Comparison of ENCODE assay signal across 25 cellular contexts in genomic region chr6:168145747-168146596, GRCh38.
DNase-seq lines count a peak whose midpoint lies in the region; ATAC-seq and TF ChIP-seq lines count a peak whose summit lies in the region.
"Had no signal": no experiment of that assay in that cellular context is flagged by ENCODE, and none has a peak within 500 bp of the region (broad histone marks: within the 10 kb centered on the region; RNA-seq: fewer than 3 reads in every experiment).

No MANE protein-coding gene starts in this region.

- H3K27me3 Mint-ChIP-seq in endodermal cell (ENCODE audit: insufficient read depth): peaks cover 52% of the 10 kb centered on the region
- peaks cover 30% of the 10 kb centered on the region for H3K27me3 Mint-ChIP-seq in activated T-helper 17 cell treated with anti-CD3 and anti-CD28 coated beads, Interleukin-2, amount 50 U/mL, for 72 hours

- no peak for TF ChIP-seq EP300 in sigmoid colon (IDR thresholded peaks at IDR 0.05)

- H3K9me3 ChIP-seq in HEK293 (ENCODE audit: control insufficient read depth, insufficient read depth, low read depth, low read length): no peaks in the 10 kb centered on the region
- peaks cover 5% of the 10 kb centered on the region for H3K9me3 ChIP-seq in endodermal cell (ENCODE audit: control insufficient read depth, low read length)
- H3K9me3 ChIP-seq in sigmoid colon: no peaks in the 10 kb centered on the region
- no peaks in the 10 kb centered on the region for H3K9me3 ChIP-seq in osteoblast (ENCODE audit: low read depth, low read length)
- H3K9me3 ChIP-seq: ovary had no signal

- no peak overlapping the region for H3K27ac Mint-ChIP-seq in endodermal cell
- no peak overlapping the region for H3K27ac Mint-ChIP-seq in activated T-helper 17 cell treated with anti-CD3 and anti-CD28 coated beads, Interleukin-2, amount 50 U/mL, for 72 hours
- H3K27ac Mint-ChIP-seq: activated naive CD8-positive, alpha-beta T cell; effector memory CD8-positive, alpha-beta T cell; stimulated activated naive B cell treated with anti-CD40 and anti-IgM and Interleukin-4, amounts not matched to agents 10 μg/mL and 1 μg/mL and 100 μg/mL, for 72 hours had no signal

- intact Hi-C loops in sigmoid colon (cut with DNase I): no loop called here

- H3K27ac ChIP-seq in HEK293 (ENCODE audit: extremely low read depth, low read depth, low read length) (peak overlapping the region; percentile 78), endodermal cell (ENCODE audit: low read depth, low read length) (no peak overlapping the region), sigmoid colon (no peak overlapping the region), osteoblast (ENCODE audit: low read depth, low read length) (no peak overlapping the region)
- H3K27ac ChIP-seq: C4-2B, GM23248, ovary, PC-9, SK-N-MC, skin epidermis had no signal

- no peaks in the 10 kb centered on the region for H4K20me1 ChIP-seq in osteoblast (ENCODE audit: insufficient read depth, low read length)

- no peak overlapping the region for H2AFZ ChIP-seq in osteoblast (ENCODE audit: low read length)
- H2AFZ ChIP-seq: GM23248, PC-9 had no signal

- H3K4me3 Mint-ChIP-seq in endodermal cell: no peak overlapping the region
- H3K4me3 Mint-ChIP-seq in activated T-helper 17 cell treated with anti-CD3 and anti-CD28 coated beads, Interleukin-2, amount 50 U/mL, for 72 hours: no peak overlapping the region
- H3K4me3 Mint-ChIP-seq: activated naive CD8-positive, alpha-beta T cell; effector memory CD8-positive, alpha-beta T cell; nephron; stimulated activated naive B cell treated with anti-CD40 and anti-IgM and Interleukin-4, amounts not matched to agents 10 μg/mL and 1 μg/mL and 100 μg/mL, for 72 hours had no signal

- H3K36me3 ChIP-seq in HEK293 (ENCODE audit: control insufficient read depth in 2 of 2, insufficient read depth in 1 of 2, low read length in 2 of 2): no peaks in the 10 kb centered on the region
- no peaks in the 10 kb centered on the region for H3K36me3 ChIP-seq in endodermal cell (ENCODE audit: control insufficient read depth, insufficient read depth, low read length)
- H3K36me3 ChIP-seq in sigmoid colon: no peaks in the 10 kb centered on the region
- H3K36me3 ChIP-seq in osteoblast (ENCODE audit: insufficient read depth, low read length): no peaks in the 10 kb centered on the region
- H3K36me3 ChIP-seq: ovary had no signal

- H3K36me3 Mint-ChIP-seq in endodermal cell (ENCODE audit: low read depth): no peaks in the 10 kb centered on the region
- H3K36me3 Mint-ChIP-seq in activated T-helper 17 cell treated with anti-CD3 and anti-CD28 coated beads, Interleukin-2, amount 50 U/mL, for 72 hours (ENCODE audit: low read depth): no peaks in the 10 kb centered on the region
- H3K36me3 Mint-ChIP-seq: activated naive CD8-positive, alpha-beta T cell; stimulated activated naive B cell treated with anti-CD40 and anti-IgM and Interleukin-4, amounts not matched to agents 10 μg/mL and 1 μg/mL and 100 μg/mL, for 72 hours had no signal

- TF ChIP-seq POLR2A in sigmoid colon (IDR thresholded peaks at IDR 0.05): no peak

- H3K4me1 Mint-ChIP-seq in endodermal cell: peaks cover 18% of the 10 kb centered on the region
- H3K4me1 Mint-ChIP-seq in activated T-helper 17 cell treated with anti-CD3 and anti-CD28 coated beads, Interleukin-2, amount 50 U/mL, for 72 hours: no peaks in the 10 kb centered on the region
- H3K4me1 Mint-ChIP-seq: stimulated activated naive B cell treated with anti-CD40 and anti-IgM and Interleukin-4, amounts not matched to agents 10 μg/mL and 1 μg/mL and 100 μg/mL, for 72 hours had no signal

- H3K4me1 ChIP-seq in HEK293 (ENCODE audit: control insufficient read depth, insufficient read depth, low read length): peaks cover 13% of the 10 kb centered on the region; the same call in 1 of the 2 replicates
- H3K4me1 ChIP-seq in endodermal cell (ENCODE audit: control insufficient read depth, insufficient read depth, low read length): peaks cover 13% of the 10 kb centered on the region
- peaks cover 0 to 5% (median 2%) of the 10 kb centered on the region in 4 donors for H3K4me1 ChIP-seq in sigmoid colon
- no peaks in the 10 kb centered on the region for H3K4me1 ChIP-seq in osteoblast (ENCODE audit: insufficient read depth, low read length)

- H3K79me2 ChIP-seq in osteoblast (ENCODE audit: insufficient read depth, low read length): no peaks in the 10 kb centered on the region

- H3K9ac ChIP-seq in endodermal cell (ENCODE audit: extremely low read depth, low read length, poor library complexity, severe bottlenecking): no peak overlapping the region
- H3K9ac ChIP-seq: GM23248 had no signal

- TF ChIP-seq CTCF in HEK293 (tag by site-specific recombination; IDR thresholded peaks at IDR 0.05): no peak
- no peak for TF ChIP-seq CTCF in endodermal cell (conservative IDR thresholded peaks at IDR 0.05)
- no peak for TF ChIP-seq CTCF in sigmoid colon (IDR thresholded peaks at IDR 0.05)
- no peak for TF ChIP-seq CTCF in osteoblast (IDR thresholded peaks at IDR 0.05; ENCODE audit: extremely low read depth, low read depth, low read length)

- POLR2A ChIA-PET in HEK293 (lab: Yijun Ruan, JAX): interaction anchor here (1.0 kb wide), 1 partner anchor 298 kb away, joined by 3 read pairs; no protein-coding TSS in a partner anchor

- peaks cover 24% of the 10 kb centered on the region for H3K27me3 ChIP-seq in endodermal cell (ENCODE audit: control insufficient read depth, insufficient read depth, low read length, poor library complexity, severe bottlenecking)
- no peaks in the 10 kb centered on the region for H3K27me3 ChIP-seq in sigmoid colon
- no peaks in the 10 kb centered on the region for H3K27me3 ChIP-seq in osteoblast (ENCODE audit: insufficient read depth, low read length)
- H3K27me3 ChIP-seq: ovary had no signal

- WGBS in endodermal cell (ENCODE audit: insufficient coverage in 1 of 2, insufficient read length in 1 of 2), 2 experiments: 88 to 89% methylated on average over 10 to 12 of the region's 12 CpGs
- WGBS in sigmoid colon, 2 donors: 56 to 82% methylated on average over 12 of the region's 12 CpGs

- CTCF ChIA-PET in HEK293 (lab: Yijun Ruan, JAX): interaction anchor here (1.0 kb wide), 1 partner anchor 8 kb away, joined by 3 read pairs; no protein-coding TSS in a partner anchor

- H3K4me2 ChIP-seq in osteoblast (ENCODE audit: insufficient read depth, low read length): no peak overlapping the region
- H3K4me2 ChIP-seq: PC-9 had no signal

- no peak for ATAC-seq in activated T-helper 17 cell treated with anti-CD3 and anti-CD28 coated beads, Interleukin-2, amount 50 U/mL, for 72 hours (replicated peaks)
- ATAC-seq: effector memory CD8-positive, alpha-beta T cell; stimulated activated naive B cell treated with anti-CD40 and anti-IgM and Interleukin-4, amounts not matched to agents 10 μg/mL and 1 μg/mL and 100 μg/mL, for 72 hours had no signal

- peaks cover 5% of the 10 kb centered on the region for H3K9me3 Mint-ChIP-seq in endodermal cell
- H3K9me3 Mint-ChIP-seq in activated T-helper 17 cell treated with anti-CD3 and anti-CD28 coated beads, Interleukin-2, amount 50 U/mL, for 72 hours: no peaks in the 10 kb centered on the region
- H3K9me3 Mint-ChIP-seq: effector memory CD8-positive, alpha-beta T cell had no signal

- no peak overlapping the region for H3K4me3 ChIP-seq in HEK293 (ENCODE audit: low read depth, low read length)
- no peak overlapping the region for H3K4me3 ChIP-seq in endodermal cell (ENCODE audit: low read length)
- H3K4me3 ChIP-seq in sigmoid colon: no peak overlapping the region
- no peak overlapping the region for H3K4me3 ChIP-seq in osteoblast (ENCODE audit: insufficient read depth, low read length)
- H3K4me3 ChIP-seq: GM23248, ovary, PC-9, SK-N-MC, skin epidermis had no signal

- peak in 2 of 3 experiments; percentile 16 to 28 for DNase-seq in NCI-H1417 (lab: John Stamatoyannopoulos, UW)
- DNase-seq in NCI-H1417 treated with DMSO at 0.1 percent for 48 hours (lab: John Stamatoyannopoulos, UW): no peak
- peak; percentile 42 for DNase-seq in endodermal cell
- peak; percentile 32 for DNase-seq in sigmoid colon
- DNase-seq in osteoblast (ENCODE audit: insufficient read length, low spot score, missing footprints): no peak
- DNase-seq in medulla oblongata (ENCODE audit: extremely low spot score): no peak
- DNase-seq: 8988T; activated effector memory CD4-positive, alpha-beta T cell treated with anti-CD3 and anti-CD28 coated beads, Interleukin-2, amount 50 U/mL, for 16 hours; effector memory CD8-positive, alpha-beta T cell; glutamatergic neuron; GM23248; NCI-H187; NCI-H2171 treated with DMSO at 0.1 percent for 48 hours; NCI-H524 treated with DMSO at 0.1 percent for 48 hours; PC-9; stimulated activated naive B cell treated with anti-CD40 and anti-IgM and Interleukin-4, amounts not matched to agents 10 μg/mL and 1 μg/mL and 100 μg/mL, for 72 hours; substantia nigra had no signal

TF ChIP-seq in HEK293, 187 proteins besides CTCF, POLR2A, EP300 and RAD21 (continues in another document):
- TF ChIP-seq, protein P1, sequence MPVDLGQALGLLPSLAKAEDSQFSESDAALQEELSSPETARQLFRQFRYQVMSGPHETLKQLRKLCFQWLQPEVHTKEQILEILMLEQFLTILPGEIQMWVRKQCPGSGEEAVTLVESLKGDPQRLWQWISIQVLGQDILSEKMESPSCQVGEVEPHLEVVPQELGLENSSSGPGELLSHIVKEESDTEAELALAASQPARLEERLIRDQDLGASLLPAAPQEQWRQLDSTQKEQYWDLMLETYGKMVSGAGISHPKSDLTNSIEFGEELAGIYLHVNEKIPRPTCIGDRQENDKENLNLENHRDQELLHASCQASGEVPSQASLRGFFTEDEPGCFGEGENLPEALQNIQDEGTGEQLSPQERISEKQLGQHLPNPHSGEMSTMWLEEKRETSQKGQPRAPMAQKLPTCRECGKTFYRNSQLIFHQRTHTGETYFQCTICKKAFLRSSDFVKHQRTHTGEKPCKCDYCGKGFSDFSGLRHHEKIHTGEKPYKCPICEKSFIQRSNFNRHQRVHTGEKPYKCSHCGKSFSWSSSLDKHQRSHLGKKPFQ (tag by site-specific recombination; IDR thresholded peaks at IDR 0.05): no peak
- TF ChIP-seq RBAK (tag by site-specific recombination; IDR thresholded peaks at IDR 0.05) (no peak), ZNF830 (tag by site-specific recombination; IDR thresholded peaks at IDR 0.05; ENCODE audit: low read depth) (no peak), ZNF433 (tag by site-specific recombination; IDR thresholded peaks at IDR 0.05; ENCODE audit: low read depth) (no peak), ZNF48 (tag by site-specific recombination; IDR thresholded peaks at IDR 0.05) (no peak)

Comparison
In these comparisons a context has a peak if more than half of its experiments do, and no peak if none do; other contexts are left out.
1. DNase-seq: peak in NCI-H1417 (2 of 3), endodermal cell (single experiment) and sigmoid colon (single experiment); none in NCI-H1417 treated with DMSO at 0.1 percent for 48 hours (single experiment), osteoblast (single experiment) and medulla oblongata (single experiment).